In genomic region chr16:74480150-74481029, GRCh38 we compare ENCODE assay signal across 1 cellular context.
TF ChIP-seq lines count a peak whose summit lies in the region.

No MANE protein-coding gene starts in this region.

TF ChIP-seq in HepG2, 621 proteins besides CTCF, POLR2A, EP300 and RAD21 (continued from another document):
- no peak for TF ChIP-seq ZBTB40 (IDR thresholded peaks at IDR 0.05)
- TF ChIP-seq ZBTB40 (CRISPR knock-in tag; IDR thresholded peaks at IDR 0.05), result no peak
- no peak for TF ChIP-seq HNRNPL (IDR thresholded peaks at IDR 0.05; ENCODE audit: low read depth, low read length)
- no peak for TF ChIP-seq ZNF580 (CRISPR knock-in tag; IDR thresholded peaks at IDR 0.05; ENCODE audit: borderline replicate concordance, low read depth)
- no peak for TF ChIP-seq DRAP1 (CRISPR knock-in tag; IDR thresholded peaks at IDR 0.05)
- TF ChIP-seq THYN1 (CRISPR knock-in tag; IDR thresholded peaks at IDR 0.05; ENCODE audit: borderline replicate concordance, low read depth), result no peak
- TF ChIP-seq HOXA3 (CRISPR knock-in tag; IDR thresholded peaks at IDR 0.05), result no peak
- no peak for TF ChIP-seq TERF1 (CRISPR knock-in tag; IDR thresholded peaks at IDR 0.05)
- TF ChIP-seq ZNF318 (CRISPR knock-in tag; IDR thresholded peaks at IDR 0.05), result no peak
